12 cellular contexts compared by ENCODE assay signal in genomic region chr11:64607381-64608259, GRCh38. TPM values are rescaled to one million over a fixed set of nuclear protein-coding genes. Genes with fewer than 3 reads are reported as not detected.
DNase-seq lines count a peak whose midpoint lies in the region; TF ChIP-seq lines count a peak whose summit lies in the region.
"Had no signal": no experiment of that assay in that cellular context is flagged by ENCODE, and none has a peak within 500 bp of the region (broad histone marks: within the 10 kb centered on the region; RNA-seq: fewer than 3 reads in every experiment).

No MANE protein-coding gene starts in this region.

- POLR2A ChIA-PET in A673 (lab: Charles Lee; ENCODE audit: low non-redundant PET): no interaction called here
- POLR2A ChIA-PET in RWPE1 (lab: Yijun Ruan, JAX; ENCODE audit: low non-redundant PET): no interaction called here

- no TSS peak for BruUV-seq in A673 (replicated peaks; lab: Mats Ljungman, UMichigan)

- no peaks in the 10 kb centered on the region for H3K4me1 ChIP-seq in A673 (ENCODE audit: insufficient read depth, low read length, poor library complexity, severe bottlenecking)

- DNase-seq in A673 (ENCODE audit: low spot score): peak; percentile 30
- peak; percentile 24 for DNase-seq in RWPE1 (ENCODE audit: low spot score)
- peak; percentile 18 to 65 for DNase-seq in foreskin fibroblast
- peak; percentile 31 for DNase-seq in occipital lobe (lab: John Stamatoyannopoulos, UW)
- no peak for DNase-seq in NCI-H1436 treated with DMSO at 0.1 percent for 48 hours (lab: John Stamatoyannopoulos, UW)
- no peak for DNase-seq in CD1c-positive myeloid dendritic cell (ENCODE audit: extremely low spot score)
- DNase-seq in NCI-H510A (lab: John Stamatoyannopoulos, UW): no peak
- DNase-seq in DMS153 (lab: John Stamatoyannopoulos, UW): no peak
- DNase-seq: NCI-H1105 had no signal

- H3K27me3 ChIP-seq in A673 (replicated peaks; ENCODE audit: insufficient read depth, low read depth, low read length, poor library complexity): no peaks in the 10 kb centered on the region

- no peak overlapping the region for H3K27ac ChIP-seq in A673 (ENCODE audit: low read depth, low read length, poor library complexity, severe bottlenecking)
- H3K27ac ChIP-seq in RWPE1: no peak overlapping the region
- H3K27ac ChIP-seq: HL-60 had no signal

- CTCF ChIA-PET in A673 (lab: Charles Lee) (no interaction called here), RWPE1 (lab: Yijun Ruan, JAX) (interaction anchor here (1.0 kb wide), 1 partner anchor 44 kb away, joined by 5 read pairs; no protein-coding TSS in a partner anchor)

- no peaks in the 10 kb centered on the region for H3K36me3 ChIP-seq in A673 (ENCODE audit: insufficient read depth, low read length, poor library complexity, severe bottlenecking)

- H3K4me3 ChIP-seq in A673 (ENCODE audit: low read depth, low read length, poor library complexity, severe bottlenecking) (no peak overlapping the region), foreskin fibroblast (ENCODE audit: low read depth in 1 of 2, low read length in 2 of 2) (peak overlapping the region; percentile 8 to 30)

- TF ChIP-seq CTCF in A673 (conservative IDR thresholded peaks at IDR 0.05; ENCODE audit: low read depth, low read length) (no peak), RWPE1 (conservative IDR thresholded peaks at IDR 0.05; ENCODE audit: low read depth) (no peak), foreskin fibroblast (IDR thresholded peaks at IDR 0.05; ENCODE audit: low read depth, low read length) (no peak)

- no peaks in the 10 kb centered on the region for H3K9me3 ChIP-seq in A673 (ENCODE audit: low read depth, low read length, poor library complexity, severe bottlenecking)

- intact Hi-C loops in A673 (cut with micrococcal nuclease; ENCODE audit: unreplicated experiment): no loop called here

RNA-seq across cellular contexts. Expression of gene SLC22A12, which starts 16.6 kb away (rescaled TPM):
- total RNA-seq in A673 (2021) (not detected in 2 replicates), occipital lobe (not detected)
- total RNA-seq: dermis microvascular lymphatic vessel endothelial cell, progenitor cell of endocrine pancreas had no signal

RNA-seq across cellular contexts. Expression of gene SLC22A11, which starts 51.9 kb away (rescaled TPM):
- total RNA-seq in A673 (2021): not detected in 2 replicates
- total RNA-seq in occipital lobe: not detected
- total RNA-seq: dermis microvascular lymphatic vessel endothelial cell, progenitor cell of endocrine pancreas had no signal

Comparison
In these comparisons a context has a peak if more than half of its experiments do, and no peak if none do; other contexts are left out.
1. DNase-seq: peak in A673 (single experiment), RWPE1 (single experiment), foreskin fibroblast (2 of 2) and occipital lobe (single experiment); none in NCI-H1436 treated with DMSO at 0.1 percent for 48 hours (single experiment), CD1c-positive myeloid dendritic cell (single experiment), NCI-H510A (single experiment) and DMS153 (single experiment).